1 cellular context compared by ENCODE assay signal in genomic region chr6:62904687-62905086, GRCh38.
TF ChIP-seq lines count a peak whose summit lies in the region.

No MANE protein-coding gene starts in this region.

TF ChIP-seq in GM23338, 12 proteins besides CTCF, POLR2A, EP300 and RAD21 (continued from another document):
- TF ChIP-seq ZNF462 (CRISPR knock-in tag; IDR thresholded peaks at IDR 0.05) = no peak
- no peak for TF ChIP-seq ZNF114 (CRISPR knock-in tag; IDR thresholded peaks at IDR 0.05)
- no peak for TF ChIP-seq POLR2AphosphoS5 (IDR thresholded peaks at IDR 0.05; ENCODE audit: low read depth)
